15 cellular contexts compared by ENCODE assay signal in the genomic region with DNA sequence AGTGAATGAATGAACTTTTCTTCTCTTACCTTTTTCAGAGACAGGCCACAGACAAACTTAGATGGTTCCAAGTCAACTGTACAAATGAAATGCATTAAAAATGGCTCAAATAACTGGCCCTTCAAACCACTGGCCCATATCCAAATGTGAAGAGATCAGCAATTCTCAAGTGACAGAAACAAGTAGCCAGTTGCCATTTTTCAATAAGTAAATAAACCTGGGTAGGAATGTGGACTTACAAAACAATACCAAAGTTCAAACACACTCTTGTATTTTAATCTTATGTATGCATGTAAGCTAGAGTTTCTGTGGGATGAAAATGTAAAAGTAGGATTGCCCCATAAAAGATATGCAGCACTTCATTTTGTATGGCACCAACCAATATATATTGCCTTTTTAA.
A peak's percentile ranks its signal among the peaks of the same experiment; 100 is the strongest.
DNase-seq lines count a peak whose midpoint lies in the region; ATAC-seq and TF ChIP-seq lines count a peak whose summit lies in the region.
"Had no signal": no experiment of that assay in that cellular context is flagged by ENCODE, and none has a peak within 500 bp of the region (broad histone marks: within the 10 kb centered on the region; RNA-seq: fewer than 3 reads in every experiment).

No MANE protein-coding gene starts in this region.

- H3K27ac Mint-ChIP-seq in activated T-helper 17 cell treated with anti-CD3 and anti-CD28 coated beads, Interleukin-2, amount 50 U/mL, for 72 hours = no peak overlapping the region
- H3K27ac Mint-ChIP-seq: CD14-positive monocyte; CD8-positive, alpha-beta T cell had no signal

- no peak for ATAC-seq in activated T-helper 17 cell treated with anti-CD3 and anti-CD28 coated beads, Interleukin-2, amount 50 U/mL, for 72 hours (replicated peaks)
- no peak for ATAC-seq in HG02610 (IDR thresholded peaks at IDR 0.05; ENCODE audit: unreplicated experiment)
- ATAC-seq: CD8-positive, alpha-beta T cell had no signal

- no peaks in the 10 kb centered on the region for H3K9me3 Mint-ChIP-seq in activated T-helper 17 cell treated with anti-CD3 and anti-CD28 coated beads, Interleukin-2, amount 50 U/mL, for 72 hours
- H3K9me3 Mint-ChIP-seq: CD8-positive, alpha-beta T cell had no signal

- H3K9ac ChIP-seq in adipocyte (ENCODE audit: low read length) = no peak overlapping the region
- no peak overlapping the region for H3K9ac ChIP-seq in liver (ENCODE audit: low read depth in 1 of 2, low read length in 2 of 2)

- H3K4me1 Mint-ChIP-seq in activated T-helper 17 cell treated with anti-CD3 and anti-CD28 coated beads, Interleukin-2, amount 50 U/mL, for 72 hours = no peaks in the 10 kb centered on the region
- H3K4me1 Mint-ChIP-seq: CD14-positive monocyte had no signal

- H3K27me3 ChIP-seq in adipocyte (replicated peaks; ENCODE audit: control insufficient read depth, insufficient read depth, low read length) = no peaks in the 10 kb centered on the region
- no peaks in the 10 kb centered on the region for H3K27me3 ChIP-seq in liver (ENCODE audit: control insufficient read depth in 4 of 4, insufficient read depth in 4 of 4, low read length in 3 of 4)

- H3K4me3 Mint-ChIP-seq in activated T-helper 17 cell treated with anti-CD3 and anti-CD28 coated beads, Interleukin-2, amount 50 U/mL, for 72 hours = no peak overlapping the region
- H3K4me3 Mint-ChIP-seq: CD14-positive monocyte; CD8-positive, alpha-beta T cell had no signal

- H3K27ac ChIP-seq in liver (ENCODE audit: low read depth in 1 of 2, low read length in 2 of 2) = no peak overlapping the region
- H3K27ac ChIP-seq: 22Rv1 had no signal

- H3K27me3 Mint-ChIP-seq in activated T-helper 17 cell treated with anti-CD3 and anti-CD28 coated beads, Interleukin-2, amount 50 U/mL, for 72 hours = peaks cover 9% of the 10 kb centered on the region

- DNase-seq in DMS53 (lab: John Stamatoyannopoulos, UW) (peak; percentile 13), DMS53 treated with DMSO at 0.1 percent for 48 hours (lab: John Stamatoyannopoulos, UW; ENCODE audit: unreplicated experiment) (no peak), DMS79 (lab: John Stamatoyannopoulos, UW) (peak; percentile 18), adipocyte (ENCODE audit: low read depth) (no peak), NOMO-1 (lab: John Stamatoyannopoulos, UW; ENCODE audit: unreplicated experiment in 2 of 2) (no peak)
- DNase-seq: Caco-2; CD8-positive, alpha-beta T cell; EL; GDM1 had no signal

- H3K9me3 ChIP-seq in adipocyte (ENCODE audit: control insufficient read depth, low read length) = no peaks in the 10 kb centered on the region
- H3K9me3 ChIP-seq in liver (ENCODE audit: control insufficient read depth in 4 of 4, low read length in 3 of 4) = no peaks in the 10 kb centered on the region
- H3K9me3 ChIP-seq: Caco-2, HAP-1 had no signal

- H3K4me1 ChIP-seq in adipocyte (ENCODE audit: control insufficient read depth, insufficient read depth, low read length) (peaks cover 49% of the 10 kb centered on the region), liver (ENCODE audit: control insufficient read depth in 4 of 4, insufficient read depth in 4 of 4, low read length in 3 of 4) (peaks cover 2 to 11% (median 7%) of the 10 kb centered on the region in 4 donors)
- H3K4me1 ChIP-seq: Caco-2 had no signal

- H3K4me3 ChIP-seq in adipocyte (ENCODE audit: low read length) (peak overlapping the region; percentile 13), liver (ENCODE audit: low read depth in 1 of 3, low read length in 3 of 3) (no peak overlapping the region)
- H3K4me3 ChIP-seq: HAP-1 had no signal

- no peak for TF ChIP-seq RAD21 in liver (IDR thresholded peaks at IDR 0.05)

- no peaks in the 10 kb centered on the region for H3K36me3 Mint-ChIP-seq in activated T-helper 17 cell treated with anti-CD3 and anti-CD28 coated beads, Interleukin-2, amount 50 U/mL, for 72 hours (ENCODE audit: low read depth)
- H3K36me3 Mint-ChIP-seq: CD14-positive monocyte; CD8-positive, alpha-beta T cell had no signal

- H3K36me3 ChIP-seq in adipocyte (ENCODE audit: control insufficient read depth, insufficient read depth, low read length, severe bottlenecking) (no peaks in the 10 kb centered on the region), liver (ENCODE audit: control insufficient read depth in 4 of 4, insufficient read depth in 3 of 4, low read depth in 1 of 4, low read length in 3 of 4) (no peaks in the 10 kb centered on the region)
- H3K36me3 ChIP-seq: HAP-1 had no signal

- TF ChIP-seq CTCF in liver (IDR thresholded peaks at IDR 0.05; ENCODE audit: low read depth, low read length, missing input control) = no peak

TF ChIP-seq in liver, 16 proteins besides CTCF, POLR2A, EP300 and RAD21:
- TF ChIP-seq, protein P1, sequence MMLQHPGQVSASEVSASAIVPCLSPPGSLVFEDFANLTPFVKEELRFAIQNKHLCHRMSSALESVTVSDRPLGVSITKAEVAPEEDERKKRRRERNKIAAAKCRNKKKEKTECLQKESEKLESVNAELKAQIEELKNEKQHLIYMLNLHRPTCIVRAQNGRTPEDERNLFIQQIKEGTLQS (IDR thresholded peaks at IDR 0.05) = no peak
- TF ChIP-seq, protein P2, sequence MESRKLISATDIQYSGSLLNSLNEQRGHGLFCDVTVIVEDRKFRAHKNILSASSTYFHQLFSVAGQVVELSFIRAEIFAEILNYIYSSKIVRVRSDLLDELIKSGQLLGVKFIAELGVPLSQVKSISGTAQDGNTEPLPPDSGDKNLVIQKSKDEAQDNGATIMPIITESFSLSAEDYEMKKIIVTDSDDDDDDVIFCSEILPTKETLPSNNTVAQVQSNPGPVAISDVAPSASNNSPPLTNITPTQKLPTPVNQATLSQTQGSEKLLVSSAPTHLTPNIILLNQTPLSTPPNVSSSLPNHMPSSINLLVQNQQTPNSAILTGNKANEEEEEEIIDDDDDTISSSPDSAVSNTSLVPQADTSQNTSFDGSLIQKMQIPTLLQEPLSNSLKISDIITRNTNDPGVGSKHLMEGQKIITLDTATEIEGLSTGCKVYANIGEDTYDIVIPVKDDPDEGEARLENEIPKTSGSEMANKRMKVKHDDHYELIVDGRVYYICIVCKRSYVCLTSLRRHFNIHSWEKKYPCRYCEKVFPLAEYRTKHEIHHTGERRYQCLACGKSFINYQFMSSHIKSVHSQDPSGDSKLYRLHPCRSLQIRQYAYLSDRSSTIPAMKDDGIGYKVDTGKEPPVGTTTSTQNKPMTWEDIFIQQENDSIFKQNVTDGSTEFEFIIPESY (IDR thresholded peaks at IDR 0.05) = no peak
- TF ChIP-seq GABPA (IDR thresholded peaks at IDR 0.05 in 1 of 2, conservative IDR thresholded peaks at IDR 0.05 in 1 of 2) (no peak), JUND (IDR thresholded peaks at IDR 0.05) (peak in 1 of 2 donors; percentile 14), HNF4A (conservative IDR thresholded peaks at IDR 0.05) (peak; percentile 76 to 79), HNF4G (IDR thresholded peaks at IDR 0.05) (peak; percentile 10), RXRA (IDR thresholded peaks at IDR 0.05) (no peak), FOXA1 (IDR thresholded peaks at IDR 0.05) (no peak), NR2F2 (IDR thresholded peaks at IDR 0.05) (no peak), EGR1 (IDR thresholded peaks at IDR 0.05; ENCODE audit: low read depth in 2 of 2) (no peak), FOXA2 (IDR thresholded peaks at IDR 0.05) (peak; percentile 12), YY1 (IDR thresholded peaks at IDR 0.05) (peak; percentile 19), SP1 (IDR thresholded peaks at IDR 0.05) (peak; percentile 25), TAF1 (conservative IDR thresholded peaks at IDR 0.05) (no peak)
- TF ChIP-seq, protein P3, sequence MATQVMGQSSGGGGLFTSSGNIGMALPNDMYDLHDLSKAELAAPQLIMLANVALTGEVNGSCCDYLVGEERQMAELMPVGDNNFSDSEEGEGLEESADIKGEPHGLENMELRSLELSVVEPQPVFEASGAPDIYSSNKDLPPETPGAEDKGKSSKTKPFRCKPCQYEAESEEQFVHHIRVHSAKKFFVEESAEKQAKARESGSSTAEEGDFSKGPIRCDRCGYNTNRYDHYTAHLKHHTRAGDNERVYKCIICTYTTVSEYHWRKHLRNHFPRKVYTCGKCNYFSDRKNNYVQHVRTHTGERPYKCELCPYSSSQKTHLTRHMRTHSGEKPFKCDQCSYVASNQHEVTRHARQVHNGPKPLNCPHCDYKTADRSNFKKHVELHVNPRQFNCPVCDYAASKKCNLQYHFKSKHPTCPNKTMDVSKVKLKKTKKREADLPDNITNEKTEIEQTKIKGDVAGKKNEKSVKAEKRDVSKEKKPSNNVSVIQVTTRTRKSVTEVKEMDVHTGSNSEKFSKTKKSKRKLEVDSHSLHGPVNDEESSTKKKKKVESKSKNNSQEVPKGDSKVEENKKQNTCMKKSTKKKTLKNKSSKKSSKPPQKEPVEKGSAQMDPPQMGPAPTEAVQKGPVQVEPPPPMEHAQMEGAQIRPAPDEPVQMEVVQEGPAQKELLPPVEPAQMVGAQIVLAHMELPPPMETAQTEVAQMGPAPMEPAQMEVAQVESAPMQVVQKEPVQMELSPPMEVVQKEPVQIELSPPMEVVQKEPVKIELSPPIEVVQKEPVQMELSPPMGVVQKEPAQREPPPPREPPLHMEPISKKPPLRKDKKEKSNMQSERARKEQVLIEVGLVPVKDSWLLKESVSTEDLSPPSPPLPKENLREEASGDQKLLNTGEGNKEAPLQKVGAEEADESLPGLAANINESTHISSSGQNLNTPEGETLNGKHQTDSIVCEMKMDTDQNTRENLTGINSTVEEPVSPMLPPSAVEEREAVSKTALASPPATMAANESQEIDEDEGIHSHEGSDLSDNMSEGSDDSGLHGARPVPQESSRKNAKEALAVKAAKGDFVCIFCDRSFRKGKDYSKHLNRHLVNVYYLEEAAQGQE (IDR thresholded peaks at IDR 0.05) = no peak
- TF ChIP-seq, protein P4, sequence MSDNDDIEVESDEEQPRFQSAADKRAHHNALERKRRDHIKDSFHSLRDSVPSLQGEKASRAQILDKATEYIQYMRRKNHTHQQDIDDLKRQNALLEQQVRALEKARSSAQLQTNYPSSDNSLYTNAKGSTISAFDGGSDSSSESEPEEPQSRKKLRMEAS (IDR thresholded peaks at IDR 0.05) = no peak
TF ChIP-seq in liver: peak in this region for 6.

Comparison
In these comparisons a context has a peak if more than half of its experiments do, and no peak if none do; other contexts are left out.
1. DNase-seq: peak in DMS53 (single experiment) and DMS79 (single experiment); none in DMS53 treated with DMSO at 0.1 percent for 48 hours (single experiment), adipocyte (single experiment) and NOMO-1 (0 of 2).